In the genomic region with DNA sequence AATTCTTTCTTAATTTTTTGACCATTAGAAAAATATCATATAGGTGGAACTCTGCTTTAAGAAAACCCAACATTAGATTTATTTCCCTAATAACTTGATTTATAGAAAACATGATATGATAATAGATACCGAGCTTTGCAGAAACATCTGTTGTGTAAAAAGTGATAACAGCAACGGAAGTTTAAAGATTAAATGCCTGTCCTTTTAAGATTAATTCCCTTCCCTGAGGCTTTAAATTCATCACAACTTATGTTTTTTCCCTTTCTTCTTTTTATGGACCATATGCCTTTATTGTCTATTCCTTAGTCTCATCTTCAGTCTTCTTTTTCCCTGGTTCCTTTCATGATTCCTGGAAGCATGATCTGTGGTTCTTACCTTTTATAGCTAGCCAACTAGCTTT, we compare ENCODE assay signal across 9 cellular contexts. TPM values are rescaled to one million over a fixed set of nuclear protein-coding genes. Genes with fewer than 3 reads are reported as not detected.
DNase-seq lines count a peak whose midpoint lies in the region; ATAC-seq and TF ChIP-seq lines count a peak whose summit lies in the region.
"Had no signal": no experiment of that assay in that cellular context is flagged by ENCODE, and none has a peak within 500 bp of the region (broad histone marks: within the 10 kb centered on the region; RNA-seq: fewer than 3 reads in every experiment).

No MANE protein-coding gene starts in this region.

- H3K27ac ChIP-seq in heart right ventricle (peak overlapping the region; percentile 93 to 99 (median 97)), mammary epithelial cell (ENCODE audit: insufficient read depth, low read depth, low read length) (peak overlapping the region; percentile 91), uterus (peak overlapping the region; percentile 98 to 99)

- H3K36me3 ChIP-seq in heart right ventricle (no peaks in the 10 kb centered on the region), mammary epithelial cell (ENCODE audit: insufficient read depth, low read length) (no peaks in the 10 kb centered on the region), uterus (no peaks in the 10 kb centered on the region)

- intact Hi-C loops in heart right ventricle (cut with DNase I) (loop anchor here in 2 of 10 donors (5.0 kb wide), 2 partner anchors 46 to 199 kb away; no protein-coding TSS in a partner anchor), Right ventricle myocardium inferior (cut with DNase I) (no loop called here), mammary epithelial cell (cut with micrococcal nuclease) (no loop called here), uterus (cut with DNase I; ENCODE audit: low total_unique reads) (no loop called here)

- H3K27ac Mint-ChIP-seq in activated CD4-positive, alpha-beta memory T cell treated with anti-CD3 and anti-CD28 coated beads, Interleukin-2, amount 10 ng/mL, durations not matched to agents 7 days and 5 days = no peak overlapping the region
- H3K27ac Mint-ChIP-seq: activated naive CD8-positive, alpha-beta T cell had no signal

- WGBS in heart right ventricle, 2 donors = 4 to 6% methylated on average over 2 of the region's 2 CpGs
- 3% methylated on average over 2 of the region's 2 CpGs for WGBS in mammary epithelial cell (ENCODE audit: low coverage, missing lambda C conversion rate)

- H3K4me1 Mint-ChIP-seq in activated CD4-positive, alpha-beta memory T cell treated with anti-CD3 and anti-CD28 coated beads, Interleukin-2, amount 10 ng/mL, durations not matched to agents 7 days and 5 days = peaks cover 13% of the 10 kb centered on the region

- in situ Hi-C loops in mammary epithelial cell (cut with MboI; ENCODE audit: low sequenced_read_pairs in 2 of 2) = no loop called here

- POLR2A ChIA-PET in activated CD4-positive, alpha-beta memory T cell treated with anti-CD3 and anti-CD28 coated beads, Interleukin-2, amount 10 ng/mL, durations not matched to agents 7 days and 5 days (lab: Charles Lee) = interaction anchor here (0.6 to 4.7 kb wide), 14 partner anchors 9 to 1054 kb away, joined by 3 to 31 read pairs (median 6); partner anchors contain the start of gene EIF4G2

- no peaks in the 10 kb centered on the region for H4K20me1 ChIP-seq in mammary epithelial cell (ENCODE audit: insufficient read depth, low read length)

- H3K4me3 ChIP-seq in heart right ventricle (peak overlapping the region in 9 of 10 donors; percentile 61 to 97 (median 85)), mammary epithelial cell (replicated peaks in 1 of 3; ENCODE audit: insufficient read depth in 1 of 3, low read depth in 2 of 3, low read length in 3 of 3) (peak overlapping the region; percentile 79 to 96 (median 95)), mononuclear cell (ENCODE audit: low read length) (peak overlapping the region; percentile 81), uterus (peak overlapping the region in 1 of 2 donors; percentile 86)

- H3K79me2 ChIP-seq in mammary epithelial cell (ENCODE audit: insufficient read depth, low read length) = peaks cover 68% of the 10 kb centered on the region

- H3K27me3 Mint-ChIP-seq in activated CD4-positive, alpha-beta memory T cell treated with anti-CD3 and anti-CD28 coated beads, Interleukin-2, amount 10 ng/mL, durations not matched to agents 7 days and 5 days = peaks cover 9% of the 10 kb centered on the region

- dilution Hi-C loops in mammary epithelial cell (cut with HindIII; ENCODE audit: low sequenced_read_pairs) = no loop called here

- TF ChIP-seq CTCF in heart right ventricle (IDR thresholded peaks at IDR 0.05) = no peak
- no peak for TF ChIP-seq CTCF in mammary epithelial cell (conservative IDR thresholded peaks at IDR 0.05 in 1 of 2, IDR thresholded peaks at IDR 0.05 in 1 of 2; ENCODE audit: extremely low read depth in 1 of 2, insufficient read depth in 1 of 2, low read depth in 1 of 2, low read length in 2 of 2)
- TF ChIP-seq CTCF in uterus (IDR thresholded peaks at IDR 0.05) = no peak

- H3K27me3 ChIP-seq in heart right ventricle (no peaks in the 10 kb centered on the region), mammary epithelial cell (ENCODE audit: insufficient read depth, low read length) (no peaks in the 10 kb centered on the region), mononuclear cell (ENCODE audit: insufficient read depth, low read length) (no peaks in the 10 kb centered on the region), uterus (no peaks in the 10 kb centered on the region)

- no peak for ATAC-seq in heart right ventricle
- ATAC-seq in Right ventricle myocardium inferior = no peak

- no peaks in the 10 kb centered on the region for H3K36me3 Mint-ChIP-seq in activated CD4-positive, alpha-beta memory T cell treated with anti-CD3 and anti-CD28 coated beads, Interleukin-2, amount 10 ng/mL, durations not matched to agents 7 days and 5 days (ENCODE audit: low read depth)
- H3K36me3 Mint-ChIP-seq: activated naive CD8-positive, alpha-beta T cell had no signal

- H3K9me3 Mint-ChIP-seq in activated CD4-positive, alpha-beta memory T cell treated with anti-CD3 and anti-CD28 coated beads, Interleukin-2, amount 10 ng/mL, durations not matched to agents 7 days and 5 days = no peaks in the 10 kb centered on the region

- TSS peak; percentile 20 for BruUV-seq in mammary epithelial cell (replicated peaks; lab: Mats Ljungman, UMichigan)

- H3K4me2 ChIP-seq in mammary epithelial cell (ENCODE audit: insufficient read depth, low read depth, low read length) = peak overlapping the region; percentile 86

- no peak overlapping the region for H2AFZ ChIP-seq in mammary epithelial cell (ENCODE audit: low read depth, low read length)

- DNase-seq in heart right ventricle (no peak), Right ventricle myocardium inferior (ENCODE audit: missing footprints) (no peak), mammary epithelial cell (no peak), uterus (no peak), NAMALWA (ENCODE audit: low spot score) (no peak), RKO (ENCODE audit: low spot score) (no peak)
- no peak for DNase-seq in activated CD4-positive, alpha-beta memory T cell treated with anti-CD3 and anti-CD28 coated beads, Interleukin-2, amount 10 ng/mL, durations not matched to agents 7 days and 5 days

- no peak for TF ChIP-seq POLR2A in uterus (IDR thresholded peaks at IDR 0.05)

- no peak overlapping the region for H3K4me3 Mint-ChIP-seq in activated CD4-positive, alpha-beta memory T cell treated with anti-CD3 and anti-CD28 coated beads, Interleukin-2, amount 10 ng/mL, durations not matched to agents 7 days and 5 days
- H3K4me3 Mint-ChIP-seq: activated naive CD8-positive, alpha-beta T cell had no signal

- no peaks in the 10 kb centered on the region for H3K9me3 ChIP-seq in heart right ventricle
- no peaks in the 10 kb centered on the region for H3K9me3 ChIP-seq in mammary epithelial cell (replicated peaks; ENCODE audit: insufficient read depth, low read length)
- H3K9me3 ChIP-seq in mononuclear cell (ENCODE audit: low read depth, low read length) = no peaks in the 10 kb centered on the region
- no peaks in the 10 kb centered on the region for H3K9me3 ChIP-seq in uterus

- H3K4me1 ChIP-seq in heart right ventricle (peaks cover 0 to 64% (median 55%) of the 10 kb centered on the region in 9 donors), mammary epithelial cell (ENCODE audit: insufficient read depth, low read length) (peaks cover 27% of the 10 kb centered on the region), mononuclear cell (ENCODE audit: insufficient read depth, low read length) (peaks cover 34% of the 10 kb centered on the region), uterus (peaks cover 0 to 23% of the 10 kb centered on the region in 2 donors)

- CTCF ChIA-PET in mammary epithelial cell (lab: Charles Lee; ENCODE audit: low non-redundant PET) = interaction anchor here (0.6 kb wide), 1 partner anchor 144 kb away, joined by 3 read pairs; no protein-coding TSS in a partner anchor
- CTCF ChIA-PET in activated CD4-positive, alpha-beta memory T cell treated with anti-CD3 and anti-CD28 coated beads, Interleukin-2, amount 10 ng/mL, durations not matched to agents 7 days and 5 days (lab: Charles Lee) = interaction anchor here (0.8 to 4.5 kb wide), 4 partner anchors 12 to 201 kb away, joined by 3 to 26 read pairs (median 4); no protein-coding TSS in a partner anchor

- H3K9ac ChIP-seq in mammary epithelial cell (ENCODE audit: insufficient read depth, low read length) = peak overlapping the region; percentile 95

RNA-seq across cellular contexts. Expression of gene USP47, which starts 1.9 kb away (rescaled TPM):
- total RNA-seq in heart right ventricle = 10 to 100 TPM; 46.4 to 56.4 (median 52.8) TPM
- 10 to 100 TPM; 30.5 to 33.2 TPM for polyA plus RNA-seq in heart right ventricle
- total RNA-seq in Right ventricle myocardium inferior = 48.9 TPM
- 10 to 100 TPM; 36.4 to 54.8 TPM for total RNA-seq in mammary epithelial cell
- polyA plus RNA-seq in mammary epithelial cell = 11.1 TPM
- polyA minus RNA-seq in mammary epithelial cell = 26.1 TPM
- total RNA-seq in mononuclear cell = 169 TPM
- 100 to 1,000 TPM in 3 of 4 donors, 10 to 100 TPM in 1; 83.4 to 247 (median 146) TPM for total RNA-seq in uterus
- total RNA-seq in activated CD4-positive, alpha-beta memory T cell treated with anti-CD3 and anti-CD28 coated beads, Interleukin-2, amount 10 ng/mL, durations not matched to agents 7 days and 5 days = 10 to 100 TPM; 38.9 to 41.7 TPM
